In the genomic region with DNA sequence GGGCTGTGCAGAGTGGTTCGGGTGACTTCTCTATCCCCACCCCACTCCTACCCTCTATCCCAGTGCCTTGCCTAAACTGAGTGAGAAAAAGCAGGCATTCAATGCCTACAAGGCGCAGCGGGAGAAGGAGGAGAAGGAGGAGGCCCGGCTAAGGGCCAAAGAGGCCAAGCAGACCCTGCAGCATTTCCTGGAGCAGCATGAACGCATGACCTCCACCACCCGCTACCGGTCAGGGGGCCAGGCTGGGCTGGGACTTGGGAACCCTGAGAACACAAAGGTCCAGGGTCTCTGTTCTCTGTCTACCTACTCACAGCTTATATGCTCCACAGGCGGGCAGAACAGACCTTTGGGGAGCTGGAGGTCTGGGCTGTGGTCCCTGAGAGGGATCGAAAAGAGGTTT, we compare ENCODE assay signal across 22 cellular contexts. TPM values are rescaled to one million over a fixed set of nuclear protein-coding genes. Genes with fewer than 3 reads are reported as not detected.
"Had no signal": no experiment of that assay in that cellular context is flagged by ENCODE, and none has a peak within 500 bp of the region (broad histone marks: within the 10 kb centered on the region; RNA-seq: fewer than 3 reads in every experiment).

No MANE protein-coding gene starts in this region.

- H3K4me3 Mint-ChIP-seq: activated CD4-positive, alpha-beta memory T cell treated with anti-CD3 and anti-CD28 coated beads, Interleukin-2, amount 10 ng/mL, durations not matched to agents 7 days and 5 days; activated CD4-positive, alpha-beta T cell treated with anti-CD3 and anti-CD28 coated beads for 36 hours; activated naive CD8-positive, alpha-beta T cell treated with anti-CD3 and anti-CD28 coated beads for 36 hours; activated T-helper 1 cell treated with anti-CD3 and anti-CD28 coated beads, Interleukin-12 subunit alpha, Interleukin-12 subunit beta, Interleukin-2, Interleukin-4 antibody, amounts not matched to agents 30 ng/mL and 10 ng/mL and 1 ng/mL, durations not matched to agents 14 hours and 24 hours and 36 hours had no signal

- H3K9me3 Mint-ChIP-seq: activated CD4-positive, alpha-beta memory T cell treated with anti-CD3 and anti-CD28 coated beads, Interleukin-2, amount 10 ng/mL, durations not matched to agents 7 days and 5 days; activated naive CD8-positive, alpha-beta T cell treated with anti-CD3 and anti-CD28 coated beads for 36 hours; activated T-helper 1 cell treated with anti-CD3 and anti-CD28 coated beads, Interleukin-12 subunit alpha, Interleukin-12 subunit beta, Interleukin-2, Interleukin-4 antibody, amounts not matched to agents 30 ng/mL and 10 ng/mL and 1 ng/mL, durations not matched to agents 14 hours and 24 hours and 36 hours had no signal

- ATAC-seq: activated CD4-positive, alpha-beta T cell treated with anti-CD3 and anti-CD28 coated beads for 36 hours; Right ventricle myocardium inferior had no signal

- H3K27ac ChIP-seq: brain microvascular endothelial cell, cardiac muscle cell, KMS-11, SK-N-MC, VCaP had no signal

- DNase-seq: activated CD4-positive, alpha-beta memory T cell treated with anti-CD3 and anti-CD28 coated beads, Interleukin-2, amount 10 ng/mL, durations not matched to agents 7 days and 5 days; activated CD4-positive, alpha-beta T cell treated with anti-CD3 and anti-CD28 coated beads for 36 hours; activated CD4-positive, alpha-beta T cell treated with anti-CD3 and anti-CD28 coated beads, Interleukin-2, amount 50 U/mL, for 1 hour; activated naive CD4-positive, alpha-beta T cell treated with Interleukin-2 at 50 U/mL for 16 hours; activated naive CD8-positive, alpha-beta T cell treated with anti-CD3 and anti-CD28 coated beads for 36 hours; brain microvascular endothelial cell; NCI-H1092; NCI-H1436; NCI-H1694 treated with DMSO at 0.1 percent for 48 hours; NCI-H2029 treated with DMSO at 0.1 percent for 48 hours; NCI-H345; NCI-H510A; NCI-H526 treated with DMSO at 0.1 percent for 48 hours; NCI-H82; T-helper 1 cell had no signal

- H3K36me3 ChIP-seq: brain microvascular endothelial cell had no signal

- H3K27ac Mint-ChIP-seq: activated CD4-positive, alpha-beta memory T cell treated with anti-CD3 and anti-CD28 coated beads, Interleukin-2, amount 10 ng/mL, durations not matched to agents 7 days and 5 days; activated CD4-positive, alpha-beta T cell treated with anti-CD3 and anti-CD28 coated beads for 36 hours; activated naive CD8-positive, alpha-beta T cell treated with anti-CD3 and anti-CD28 coated beads for 36 hours; activated T-helper 1 cell treated with anti-CD3 and anti-CD28 coated beads, Interleukin-12 subunit alpha, Interleukin-12 subunit beta, Interleukin-2, Interleukin-4 antibody, amounts not matched to agents 30 ng/mL and 10 ng/mL and 1 ng/mL, durations not matched to agents 14 hours and 24 hours and 36 hours had no signal

- H3K4me3 ChIP-seq: cardiac muscle cell, SK-N-MC had no signal

- H3K9ac ChIP-seq: KMS-11 had no signal

- H3K36me3 Mint-ChIP-seq: activated naive CD8-positive, alpha-beta T cell treated with anti-CD3 and anti-CD28 coated beads for 36 hours had no signal

RNA-seq across cellular contexts. Expression of a gene that starts 29.6 kb away (rescaled TPM):
- total RNA-seq: activated CD4-positive, alpha-beta memory T cell treated with anti-CD3 and anti-CD28 coated beads, Interleukin-2, amount 10 ng/mL, durations not matched to agents 7 days and 5 days; RPMI7951 had no signal
